12 cellular contexts compared by ENCODE assay signal in the genomic region with DNA sequence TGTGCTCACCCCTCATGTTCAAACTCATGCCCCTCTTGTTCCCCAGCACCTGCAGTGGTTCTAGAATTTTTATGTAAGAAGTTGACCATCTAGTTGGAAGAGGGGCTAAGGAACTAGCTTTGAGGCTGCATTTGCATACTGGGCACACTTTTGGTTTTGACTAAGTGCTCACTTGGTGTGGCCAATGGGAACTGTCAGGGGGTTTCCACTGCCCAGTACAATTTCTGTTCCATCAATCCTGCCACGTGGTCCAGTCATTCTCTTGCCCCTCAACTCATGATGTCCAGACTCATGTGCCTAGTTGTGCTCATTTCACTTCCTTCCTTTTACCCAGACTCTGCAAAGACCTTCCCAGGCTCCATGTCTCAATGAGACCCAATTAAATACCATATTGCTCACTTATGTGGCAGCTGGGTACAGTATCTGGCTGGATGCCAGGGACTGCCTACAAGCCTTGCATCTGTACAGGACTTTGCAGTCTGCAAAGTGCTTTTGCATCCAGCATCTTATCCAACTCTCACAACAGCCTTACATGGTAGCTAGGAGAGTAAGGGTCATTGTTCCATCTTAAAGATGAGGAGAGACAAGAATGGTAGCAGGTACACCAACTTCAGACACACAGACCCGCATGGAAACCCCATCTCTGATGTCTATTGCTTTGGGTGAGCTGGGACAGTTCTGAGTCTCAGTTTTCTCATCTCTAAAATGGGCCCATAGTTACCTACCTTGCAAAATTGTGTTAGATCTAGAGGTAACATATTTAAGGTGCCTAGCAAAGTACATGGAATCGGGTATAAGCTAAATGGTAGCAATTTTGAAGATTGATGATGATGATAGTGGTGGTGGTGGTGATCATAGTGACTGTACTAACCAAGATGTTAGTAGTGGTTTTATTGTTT. TPM values are rescaled to one million over a fixed set of nuclear protein-coding genes. Genes with fewer than 3 reads are reported as not detected.
DNase-seq lines count a peak whose midpoint lies in the region; ATAC-seq and TF ChIP-seq lines count a peak whose summit lies in the region.
"Had no signal": no experiment of that assay in that cellular context is flagged by ENCODE, and none has a peak within 500 bp of the region (broad histone marks: within the 10 kb centered on the region; RNA-seq: fewer than 3 reads in every experiment).

No MANE protein-coding gene starts in this region.

- no peaks in the 10 kb centered on the region for H3K79me2 ChIP-seq in smooth muscle cell (ENCODE audit: low read depth)

- no peak overlapping the region for H3K4me2 ChIP-seq in smooth muscle cell

- no peaks in the 10 kb centered on the region for H3K4me1 ChIP-seq in smooth muscle cell (ENCODE audit: low read depth)
- H3K4me1 ChIP-seq: spleen had no signal

- no peaks in the 10 kb centered on the region for H3K9me3 ChIP-seq in smooth muscle cell (replicated peaks; ENCODE audit: low read depth)
- H3K9me3 ChIP-seq: spleen had no signal

- no peak for TF ChIP-seq CTCF in RWPE1 (conservative IDR thresholded peaks at IDR 0.05; ENCODE audit: low read depth)
- no peak for TF ChIP-seq CTCF in smooth muscle cell (IDR thresholded peaks at IDR 0.05; ENCODE audit: borderline replicate concordance, insufficient read depth, poor library complexity, severe bottlenecking)

- peak; percentile 70 for DNase-seq in NCI-H510A treated with DMSO at 0.1 percent for 48 hours (lab: John Stamatoyannopoulos, UW)
- DNase-seq in stimulated activated CD4-positive, alpha-beta T cell treated with anti-CD3 and anti-CD28 coated beads, Interleukin-4, amount 100 ng/mL, for 1 hour, result no peak
- DNase-seq in RWPE1 (ENCODE audit: low spot score), result no peak
- no peak for DNase-seq in smooth muscle cell (lab: John Stamatoyannopoulos, UW; ENCODE audit: unreplicated experiment)
- DNase-seq: CD8-positive, alpha-beta memory T cell; spleen had no signal

- no peak overlapping the region for H3K4me3 ChIP-seq in smooth muscle cell
- H3K4me3 ChIP-seq: SK-N-MC, spleen had no signal

- ATAC-seq in GM18499 (IDR thresholded peaks at IDR 0.05; ENCODE audit: insufficient read depth, unreplicated experiment), result peak; percentile 57
- peak; percentile 75 for ATAC-seq in GM19397 (IDR thresholded peaks at IDR 0.05; ENCODE audit: unreplicated experiment)
- peak; percentile 73 for ATAC-seq in HG03108 (IDR thresholded peaks at IDR 0.05; ENCODE audit: unreplicated experiment)
- ATAC-seq in activated CD4-positive, CD25-positive, alpha-beta regulatory T cell treated with anti-CD3 and anti-CD28 coated beads, Interleukin-2, amount 50 U/mL, for 24 hours, result no peak
- ATAC-seq: stimulated activated effector memory CD8-positive, alpha-beta T cell treated with anti-CD3 and anti-CD28 coated beads, Interleukin-12 subunit alpha, Interleukin-12 subunit beta, amount 100 ng/mL, for 72 hours had no signal

- H2AFZ ChIP-seq in smooth muscle cell (ENCODE audit: low read depth), result no peak overlapping the region

- CTCF ChIA-PET in RWPE1 (lab: Yijun Ruan, JAX), result interaction anchor here (0.5 kb wide), 1 partner anchor 30 kb away, joined by 6 read pairs; no protein-coding TSS in a partner anchor

- H3K27ac ChIP-seq in RWPE1 (no peak overlapping the region), smooth muscle cell (ENCODE audit: low read depth) (no peak overlapping the region)
- H3K27ac ChIP-seq: SK-N-MC, spleen had no signal

- H3K27me3 ChIP-seq in smooth muscle cell (ENCODE audit: low read depth), result peaks cover 5% of the 10 kb centered on the region

- H3K9ac ChIP-seq in smooth muscle cell (ENCODE audit: low read depth), result no peak overlapping the region

- no peaks in the 10 kb centered on the region for H4K20me1 ChIP-seq in smooth muscle cell (ENCODE audit: low read depth)

- H3F3A ChIP-seq in smooth muscle cell (ENCODE audit: low read depth), result no peaks in the 10 kb centered on the region

- POLR2A ChIA-PET in RWPE1 (lab: Yijun Ruan, JAX; ENCODE audit: low non-redundant PET), result no interaction called here

- WGBS in smooth muscle cell (ENCODE audit: low lambda C conversion rate), result 85% methylated on average over 3 of the region's 3 CpGs

- no peaks in the 10 kb centered on the region for H3K36me3 ChIP-seq in smooth muscle cell (ENCODE audit: low read depth)
- H3K36me3 ChIP-seq: spleen had no signal

RNA-seq across cellular contexts. Expression of a gene that starts 30.1 kb away (rescaled TPM):
- 13.5 and 23.4 TPM in 2 replicates for total RNA-seq in smooth muscle cell
- polyA plus RNA-seq in smooth muscle cell, result 9.1 and 25.5 TPM in 2 replicates
- polyA plus RNA-seq: CD8-positive, alpha-beta memory T cell had no signal

Comparison
In these comparisons a context has a peak if more than half of its experiments do, and no peak if none do; other contexts are left out.
1. ATAC-seq: peak in GM18499 (single experiment), GM19397 (single experiment) and HG03108 (single experiment); none in activated CD4-positive, CD25-positive, alpha-beta regulatory T cell treated with anti-CD3 and anti-CD28 coated beads, Interleukin-2, amount 50 U/mL, for 24 hours (0 of 2).